12 cellular contexts compared by ENCODE assay signal in genomic region chr1:89739844-89740216, GRCh38.
A peak's percentile ranks its signal among the peaks of the same experiment; 100 is the strongest.
DNase-seq lines count a peak whose midpoint lies in the region; ATAC-seq and TF ChIP-seq lines count a peak whose summit lies in the region.
"Had no signal": no experiment of that assay in that cellular context is flagged by ENCODE, and none has a peak within 500 bp of the region (broad histone marks: within the 10 kb centered on the region; RNA-seq: fewer than 3 reads in every experiment).

No MANE protein-coding gene starts in this region.

- no peak for DNase-seq in activated T-cell treated with anti-CD3 and anti-CD28 coated beads, Interleukin-2, amount 50 U/mL, for 72 hours
- no peak for DNase-seq in activated T-cell treated with anti-CD3 and anti-CD28 coated beads, Interleukin-2, amount 50 U/mL, for 48 hours
- DNase-seq in activated CD8-positive, alpha-beta T cell treated with anti-CD3 and anti-CD28 coated beads for 36 hours: no peak
- DNase-seq in stimulated activated effector memory CD8-positive, alpha-beta T cell treated with anti-CD3 and anti-CD28 coated beads, Interleukin-12 subunit alpha, Interleukin-12 subunit beta, amount 100 ng/mL, for 72 hours (ENCODE audit: low spot score in 2 of 2): no peak
- DNase-seq in NCI-H128 (lab: John Stamatoyannopoulos, UW; ENCODE audit: unreplicated experiment) (no peak), RKO (ENCODE audit: low spot score) (no peak), NCI-H82 treated with DMSO at 0.1 percent for 48 hours (lab: John Stamatoyannopoulos, UW; ENCODE audit: unreplicated experiment) (no peak)
- DNase-seq: gastrocnemius medialis, left ventricle myocardium superior, NCI-H1092 treated with DMSO at 0.1 percent for 48 hours had no signal

- peaks cover 0 to 2% of the 10 kb centered on the region in 2 donors for H3K36me3 Mint-ChIP-seq in activated T-cell treated with anti-CD3 and anti-CD28 coated beads, Interleukin-2, amount 50 U/mL, for 72 hours (ENCODE audit: insufficient read depth in 2 of 2)
- peaks cover 11% of the 10 kb centered on the region for H3K36me3 Mint-ChIP-seq in activated CD8-positive, alpha-beta T cell treated with anti-CD3 and anti-CD28 coated beads for 36 hours (ENCODE audit: low read depth)
- H3K36me3 Mint-ChIP-seq in stimulated activated effector memory CD8-positive, alpha-beta T cell treated with anti-CD3 and anti-CD28 coated beads, Interleukin-12 subunit alpha, Interleukin-12 subunit beta, amount 100 ng/mL, for 72 hours: peaks cover 32% of the 10 kb centered on the region
- H3K36me3 Mint-ChIP-seq: WTC11 had no signal

- peak overlapping the region; percentile 71 to 75 for H3K4me3 Mint-ChIP-seq in activated T-cell treated with anti-CD3 and anti-CD28 coated beads, Interleukin-2, amount 50 U/mL, for 72 hours
- peak overlapping the region; percentile 70 for H3K4me3 Mint-ChIP-seq in activated CD8-positive, alpha-beta T cell treated with anti-CD3 and anti-CD28 coated beads for 36 hours
- peak overlapping the region; percentile 82 for H3K4me3 Mint-ChIP-seq in stimulated activated effector memory CD8-positive, alpha-beta T cell treated with anti-CD3 and anti-CD28 coated beads, Interleukin-12 subunit alpha, Interleukin-12 subunit beta, amount 100 ng/mL, for 72 hours
- H3K4me3 Mint-ChIP-seq: WTC11 had no signal

- TF ChIP-seq CTCF in activated CD8-positive, alpha-beta T cell treated with anti-CD3 and anti-CD28 coated beads for 36 hours (IDR thresholded peaks at IDR 0.05): no peak

- H3K27ac Mint-ChIP-seq in activated T-cell treated with anti-CD3 and anti-CD28 coated beads, Interleukin-2, amount 50 U/mL, for 72 hours: peak overlapping the region; percentile 81
- H3K27ac Mint-ChIP-seq in activated CD8-positive, alpha-beta T cell treated with anti-CD3 and anti-CD28 coated beads for 36 hours: peak overlapping the region; percentile 93
- H3K27ac Mint-ChIP-seq in stimulated activated effector memory CD8-positive, alpha-beta T cell treated with anti-CD3 and anti-CD28 coated beads, Interleukin-12 subunit alpha, Interleukin-12 subunit beta, amount 100 ng/mL, for 72 hours: peak overlapping the region; percentile 95

- peak; percentile 1 to 2 for ATAC-seq in activated T-cell treated with anti-CD3 and anti-CD28 coated beads, Interleukin-2, amount 50 U/mL, for 72 hours (replicated peaks in 1 of 2)
- ATAC-seq in activated CD8-positive, alpha-beta T cell treated with anti-CD3 and anti-CD28 coated beads for 36 hours: no peak
- ATAC-seq in esophagus mucosa: peak; percentile 28
- ATAC-seq in stimulated activated effector memory CD8-positive, alpha-beta T cell treated with anti-CD3 and anti-CD28 coated beads, Interleukin-12 subunit alpha, Interleukin-12 subunit beta, amount 100 ng/mL, for 72 hours: peak; percentile 17
- ATAC-seq: gastrocnemius medialis, WTC11 had no signal

- no peaks in the 10 kb centered on the region for H3K9me3 Mint-ChIP-seq in activated T-cell treated with anti-CD3 and anti-CD28 coated beads, Interleukin-2, amount 50 U/mL, for 72 hours
- peaks cover 6% of the 10 kb centered on the region for H3K9me3 Mint-ChIP-seq in activated CD8-positive, alpha-beta T cell treated with anti-CD3 and anti-CD28 coated beads for 36 hours
- H3K9me3 Mint-ChIP-seq in stimulated activated effector memory CD8-positive, alpha-beta T cell treated with anti-CD3 and anti-CD28 coated beads, Interleukin-12 subunit alpha, Interleukin-12 subunit beta, amount 100 ng/mL, for 72 hours: no peaks in the 10 kb centered on the region

- intact Hi-C loops in activated CD8-positive, alpha-beta T cell treated with anti-CD3 and anti-CD28 coated beads for 36 hours (cut with micrococcal nuclease): no loop called here

- CTCF ChIA-PET in activated CD8-positive, alpha-beta T cell treated with anti-CD3 and anti-CD28 coated beads for 36 hours (lab: Charles Lee): interaction anchor here (0.6 to 3.0 kb wide), 5 partner anchors 13 to 197 kb away, joined by 3 to 18 read pairs (median 4); no protein-coding TSS in a partner anchor

- peaks cover 58% of the 10 kb centered on the region for H3K4me1 Mint-ChIP-seq in activated T-cell treated with anti-CD3 and anti-CD28 coated beads, Interleukin-2, amount 50 U/mL, for 72 hours (ENCODE audit: low read depth)
- H3K4me1 Mint-ChIP-seq in activated CD8-positive, alpha-beta T cell treated with anti-CD3 and anti-CD28 coated beads for 36 hours (ENCODE audit: low read depth): peaks cover 48% of the 10 kb centered on the region
- peaks cover 72% of the 10 kb centered on the region for H3K4me1 Mint-ChIP-seq in stimulated activated effector memory CD8-positive, alpha-beta T cell treated with anti-CD3 and anti-CD28 coated beads, Interleukin-12 subunit alpha, Interleukin-12 subunit beta, amount 100 ng/mL, for 72 hours

- POLR2A ChIA-PET in activated CD8-positive, alpha-beta T cell treated with anti-CD3 and anti-CD28 coated beads for 36 hours (lab: Charles Lee): interaction anchor here (0.7 to 1.8 kb wide), 7 partner anchors 11 to 116 kb away, joined by 3 to 7 read pairs (median 3); no protein-coding TSS in a partner anchor

- no peaks in the 10 kb centered on the region for H3K27me3 Mint-ChIP-seq in activated T-cell treated with anti-CD3 and anti-CD28 coated beads, Interleukin-2, amount 50 U/mL, for 72 hours (ENCODE audit: low read depth)
- H3K27me3 Mint-ChIP-seq in activated CD8-positive, alpha-beta T cell treated with anti-CD3 and anti-CD28 coated beads for 36 hours: no peaks in the 10 kb centered on the region
